Comparison of ENCODE assay signal across 20 cellular contexts in the genomic region with DNA sequence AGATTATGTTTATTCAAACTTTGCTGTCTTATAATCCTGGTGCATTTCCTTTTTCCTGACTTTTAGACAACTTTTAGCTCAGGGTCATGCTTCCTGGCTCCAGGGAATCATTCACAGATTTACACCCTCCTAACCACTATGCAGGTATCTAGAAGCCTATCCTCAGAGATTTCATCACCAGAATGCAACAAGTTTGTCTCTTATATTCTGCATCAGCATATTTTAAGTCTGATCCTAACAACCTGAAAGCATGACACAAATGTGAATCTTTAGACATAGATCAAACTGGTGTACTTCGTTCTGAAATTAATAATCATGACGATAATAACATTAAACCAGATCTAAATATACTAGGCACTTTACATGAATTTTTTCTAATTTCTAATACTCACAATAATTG.
"Had no signal": no experiment of that assay in that cellular context is flagged by ENCODE, and none has a peak within 500 bp of the region (broad histone marks: within the 10 kb centered on the region; RNA-seq: fewer than 3 reads in every experiment).

No MANE protein-coding gene starts in this region.

- ATAC-seq: mucosa of descending colon; naive thymus-derived CD4-positive, alpha-beta T cell; natural killer cell treated with Interleukin-12 subunit alpha and Interleukin-12 subunit beta and Interleukin-15 and Interleukin-18, amount 100 ng/mL, for 72 hours; sciatic nerve; stimulated activated effector memory CD8-positive, alpha-beta T cell treated with anti-CD3 and anti-CD28 coated beads, Interleukin-12 subunit alpha, Interleukin-12 subunit beta, amount 100 ng/mL, for 72 hours had no signal

- H3K27ac ChIP-seq: hepatocyte, left ventricle myocardium inferior, ovary, right atrium auricular region, skin epidermis, tibial nerve, vagina had no signal

- H3K9me3 ChIP-seq: left ventricle myocardium inferior, mucosa of descending colon, ovary, right atrium auricular region, tibial nerve, vagina had no signal

- H3K79me2 ChIP-seq: hepatocyte had no signal

- H2AFZ ChIP-seq: hepatocyte had no signal

- H3K4me2 ChIP-seq: hepatocyte had no signal

- H3K36me3 ChIP-seq: left ventricle myocardium inferior, ovary, right atrium auricular region, tibial nerve, vagina had no signal

- DNase-seq: islet precursor cell; left ventricle myocardium inferior; midbrain; mucosa of descending colon; naive thymus-derived CD4-positive, alpha-beta T cell; ovary; stimulated activated CD4-positive, alpha-beta T cell treated with anti-CD3 and anti-CD28 coated beads, Interleukin-12 subunit alpha, Interleukin-12 subunit beta, amount 100 ng/mL, for 4 hours; stimulated activated CD4-positive, alpha-beta T cell treated with anti-CD3 and anti-CD28 coated beads, Interleukin-15, amount 100 ng/mL, for 24 hours; stimulated activated CD4-positive, alpha-beta T cell treated with anti-CD3 and anti-CD28 coated beads, Interleukin-2, amount 100 ng/mL, for 24 hours; stimulated activated CD4-positive, alpha-beta T cell treated with anti-CD3 and anti-CD28 coated beads, Interleukin-4, amount 100 ng/mL, for 24 hours; stimulated activated naive CD4-positive, alpha-beta T cell had no signal

- H3K4me1 ChIP-seq: right atrium auricular region, tibial nerve, vagina had no signal

- H3K27me3 ChIP-seq: hepatocyte, ovary, right atrium auricular region, tibial nerve, vagina had no signal

- H3K4me3 ChIP-seq: hepatocyte, left ventricle myocardium inferior, lung, mucosa of descending colon, ovary, right atrium auricular region, skin epidermis, tibial nerve, vagina had no signal
